ENCODE assay signal across 22 cellular contexts in genomic region chr2:74448771-74449170, GRCh38.
"Had no signal": no experiment of that assay in that cellular context is flagged by ENCODE, and none has a peak within 500 bp of the region (broad histone marks: within the 10 kb centered on the region; RNA-seq: fewer than 3 reads in every experiment).

No MANE protein-coding gene starts in this region.

- H3K4me2 ChIP-seq: neural progenitor cell had no signal

- H3K27ac ChIP-seq: heart right ventricle, left lung, neural progenitor cell, prostate gland, right atrium auricular region, sigmoid colon, thoracic aorta, tibial nerve, upper lobe of left lung had no signal

- ATAC-seq: heart right ventricle; left cardiac atrium; left lung; mucosa of descending colon; naive thymus-derived CD4-positive, alpha-beta T cell; stimulated activated memory B cell treated with anti-CD40 and anti-IgM and Interleukin-4, amounts not matched to agents 10 μg/mL and 1 μg/mL and 100 μg/mL, for 72 hours; stimulated activated naive CD8-positive, alpha-beta T cell treated with anti-CD3 and anti-CD28 coated beads, Interleukin-15, Interleukin-2, amounts not matched to agents 100 U/mL and 50 U/mL, for 24 hours had no signal

- DNase-seq: cortex of kidney; foreskin melanocyte; glutamatergic neuron; heart right ventricle; hippocampal formation; left cardiac atrium; left lung; mesenchymal stem cell; mucosa of descending colon; naive thymus-derived CD4-positive, alpha-beta T cell; sigmoid colon; stimulated activated CD4-positive, alpha-beta T cell treated with anti-CD3 and anti-CD28 coated beads, Interleukin-4, amount 100 ng/mL, for 4 hours; stimulated activated naive CD8-positive, alpha-beta T cell treated with anti-CD3 and anti-CD28 coated beads, Interleukin-15, Interleukin-2, amounts not matched to agents 100 U/mL and 50 U/mL, for 24 hours; upper lobe of left lung had no signal

- H3K9ac ChIP-seq: neural progenitor cell had no signal

- H3K4me1 ChIP-seq: left lung, neural progenitor cell, prostate gland, right atrium auricular region, sigmoid colon had no signal

- H3K27ac Mint-ChIP-seq: mesothelial cell of epicardium; naive thymus-derived CD4-positive, alpha-beta T cell; nephron; neural progenitor cell; stimulated activated memory B cell treated with anti-CD40 and anti-IgM and Interleukin-4, amounts not matched to agents 10 μg/mL and 1 μg/mL and 100 μg/mL, for 72 hours had no signal

- H3K9me3 ChIP-seq: heart right ventricle, left lung, mucosa of descending colon, prostate gland, right atrium auricular region, sigmoid colon, thoracic aorta, tibial nerve, upper lobe of left lung had no signal

- H3K36me3 ChIP-seq: heart right ventricle, left lung, neural progenitor cell, prostate gland, right atrium auricular region, sigmoid colon, thoracic aorta, tibial nerve, upper lobe of left lung had no signal

- H3K27me3 ChIP-seq: heart right ventricle, right atrium auricular region, sigmoid colon, tibial nerve, upper lobe of left lung had no signal

- H3K4me3 ChIP-seq: heart right ventricle, left lung, mucosa of descending colon, neural progenitor cell, prostate gland, right atrium auricular region, sigmoid colon, thoracic aorta, tibial nerve, upper lobe of left lung had no signal

- H3K4me1 Mint-ChIP-seq: neural progenitor cell had no signal

- H2AFZ ChIP-seq: neural progenitor cell had no signal

- H3K36me3 Mint-ChIP-seq: mesothelial cell of epicardium; naive thymus-derived CD4-positive, alpha-beta T cell; neural progenitor cell; stimulated activated memory B cell treated with anti-CD40 and anti-IgM and Interleukin-4, amounts not matched to agents 10 μg/mL and 1 μg/mL and 100 μg/mL, for 72 hours had no signal

- H3K9me3 Mint-ChIP-seq: mesothelial cell of epicardium; naive thymus-derived CD4-positive, alpha-beta T cell; nephron; neural progenitor cell; stimulated activated memory B cell treated with anti-CD40 and anti-IgM and Interleukin-4, amounts not matched to agents 10 μg/mL and 1 μg/mL and 100 μg/mL, for 72 hours had no signal

- H3K4me3 Mint-ChIP-seq: mesothelial cell of epicardium; naive thymus-derived CD4-positive, alpha-beta T cell; nephron; neural progenitor cell; stimulated activated memory B cell treated with anti-CD40 and anti-IgM and Interleukin-4, amounts not matched to agents 10 μg/mL and 1 μg/mL and 100 μg/mL, for 72 hours had no signal
